ENCODE assay signal across 21 cellular contexts in genomic region chr1:114349891-114350605, GRCh38.
"Had no signal": no experiment of that assay in that cellular context is flagged by ENCODE, and none has a peak within 500 bp of the region (broad histone marks: within the 10 kb centered on the region; RNA-seq: fewer than 3 reads in every experiment).

No MANE protein-coding gene starts in this region.

- H3K27me3 ChIP-seq: colonic mucosa, esophagus squamous epithelium, gastrocnemius medialis, heart left ventricle, hepatocyte, left lung had no signal

- H3K4me3 Mint-ChIP-seq: dendritic cell treated with granulocyte-macrophage colony-stimulating factor and Interleukin-4, amounts not matched to agents 40 ng/mL and 50 ng/mL, for 4 days; effector memory CD8-positive, alpha-beta T cell; immature natural killer cell; mesothelial cell of epicardium had no signal

- H3K4me1 ChIP-seq: colonic mucosa had no signal

- H3K36me3 Mint-ChIP-seq: mesothelial cell of epicardium had no signal

- H3K27ac Mint-ChIP-seq: effector memory CD8-positive, alpha-beta T cell; mesothelial cell of epicardium had no signal

- H3K27ac ChIP-seq: colonic mucosa, esophagus squamous epithelium, gastrocnemius medialis, heart left ventricle, hepatocyte, left lung, lower lobe of right lung had no signal

- DNase-seq: cerebellar nuclear complex; colonic mucosa; cortex of kidney; effector CD8-positive, alpha-beta T cell; effector memory CD8-positive, alpha-beta T cell; esophagus squamous epithelium; foreskin fibroblast; foreskin melanocyte; gastrocnemius medialis; heart left ventricle; hypothalamus; immature natural killer cell; left cardiac atrium; left lung; left ventricle myocardium superior; lower lobe of right lung; mesenchymal stem cell; mucosa of descending colon had no signal

- H3K4me3 ChIP-seq: colonic mucosa, esophagus squamous epithelium, gastrocnemius medialis, heart left ventricle, hepatocyte, left lung, lower lobe of right lung, mucosa of descending colon had no signal

- H3K27me3 Mint-ChIP-seq: effector memory CD8-positive, alpha-beta T cell had no signal

- H3K9me3 ChIP-seq: colonic mucosa, esophagus squamous epithelium, gastrocnemius medialis, heart left ventricle, left lung, lower lobe of right lung, mucosa of descending colon had no signal

- H3K9me3 Mint-ChIP-seq: dendritic cell treated with granulocyte-macrophage colony-stimulating factor and Interleukin-4, amounts not matched to agents 40 ng/mL and 50 ng/mL, for 4 days; effector memory CD8-positive, alpha-beta T cell; mesothelial cell of epicardium had no signal

- H3K36me3 ChIP-seq: colonic mucosa, esophagus squamous epithelium, gastrocnemius medialis, heart left ventricle, left lung, lower lobe of right lung had no signal
